Comparison of ENCODE assay signal across 31 cellular contexts in genomic region chr13:28339419-28339818, GRCh38.
A peak's percentile ranks its signal among the peaks of the same experiment; 100 is the strongest.
DNase-seq lines count a peak whose midpoint lies in the region; ATAC-seq, FAIRE-seq and TF ChIP-seq lines count a peak whose summit lies in the region.
"Had no signal": no experiment of that assay in that cellular context is flagged by ENCODE, and none has a peak within 500 bp of the region (broad histone marks: within the 10 kb centered on the region; RNA-seq: fewer than 3 reads in every experiment).

No MANE protein-coding gene starts in this region.

- peak overlapping the region; percentile 76 for H3K27ac ChIP-seq in astrocyte (ENCODE audit: low read depth, low read length)
- H3K27ac ChIP-seq in smooth muscle cell (ENCODE audit: low read depth), result peak overlapping the region; percentile 84
- H3K27ac ChIP-seq: ascending aorta, lower lobe of right lung, parathyroid adenoma, RWPE1, suprapubic skin, upper lobe of right lung had no signal

- H3K9ac ChIP-seq in astrocyte (ENCODE audit: low read length) (peak overlapping the region; percentile 40), smooth muscle cell (ENCODE audit: low read depth) (no peak overlapping the region)
- H3K9ac ChIP-seq: parathyroid adenoma had no signal

- H3K4me1 Mint-ChIP-seq in astrocyte (ENCODE audit: low read depth, unreplicated experiment), result peaks cover 41% of the 10 kb centered on the region
- H3K4me1 Mint-ChIP-seq: CD4-positive, CD25-positive, alpha-beta regulatory T cell; stimulated activated memory B cell treated with anti-CD40 and anti-IgM and Interleukin-4, amounts not matched to agents 10 μg/mL and 1 μg/mL and 100 μg/mL, for 72 hours had no signal

- H3K36me3 Mint-ChIP-seq in astrocyte (ENCODE audit: low read depth, unreplicated experiment), result no peaks in the 10 kb centered on the region
- H3K36me3 Mint-ChIP-seq: CD4-positive, CD25-positive, alpha-beta regulatory T cell; stimulated activated memory B cell treated with anti-CD40 and anti-IgM and Interleukin-4, amounts not matched to agents 10 μg/mL and 1 μg/mL and 100 μg/mL, for 72 hours had no signal

- H3K27ac Mint-ChIP-seq in astrocyte (ENCODE audit: unreplicated experiment), result no peak overlapping the region
- H3K27ac Mint-ChIP-seq: activated CD8-positive, alpha-beta T cell treated with anti-CD3 and anti-CD28 coated beads for 36 hours; activated naive CD8-positive, alpha-beta T cell; activated T-helper 2 cell treated with anti-CD3 and anti-CD28 coated beads, Interferon-gamma antibody, Interleukin-2, Interleukin-4, amounts not matched to agents 10 μg/mL and 5 μg/mL and 100 μg/mL, durations not matched to agents 14 hours and 24 hours and 36 hours; CD4-positive, CD25-positive, alpha-beta regulatory T cell; stimulated activated memory B cell treated with anti-CD40 and anti-IgM and Interleukin-4, amounts not matched to agents 10 μg/mL and 1 μg/mL and 100 μg/mL, for 72 hours; T-helper 2 cell treated with Interferon-gamma antibody and Interleukin-4, amounts not matched to agents 5 μg/mL and 100 μg/mL, for 36 hours had no signal

- no peak overlapping the region for H3K4me3 Mint-ChIP-seq in astrocyte (ENCODE audit: unreplicated experiment)
- H3K4me3 Mint-ChIP-seq: activated CD8-positive, alpha-beta T cell treated with anti-CD3 and anti-CD28 coated beads for 36 hours; activated naive CD8-positive, alpha-beta T cell; CD4-positive, CD25-positive, alpha-beta regulatory T cell; nephron progenitor cell; stimulated activated memory B cell treated with anti-CD40 and anti-IgM and Interleukin-4, amounts not matched to agents 10 μg/mL and 1 μg/mL and 100 μg/mL, for 72 hours; T-helper 2 cell treated with Interferon-gamma antibody and Interleukin-4, amounts not matched to agents 5 μg/mL and 100 μg/mL, for 36 hours had no signal

- no peaks in the 10 kb centered on the region for H3K27me3 ChIP-seq in astrocyte (ENCODE audit: insufficient read depth, low read length)
- no peaks in the 10 kb centered on the region for H3K27me3 ChIP-seq in smooth muscle cell (ENCODE audit: low read depth)
- H3K27me3 ChIP-seq: ascending aorta, suprapubic skin, upper lobe of right lung had no signal

- no peak for ATAC-seq in HG03469 (IDR thresholded peaks at IDR 0.05; ENCODE audit: unreplicated experiment)
- ATAC-seq: heart right ventricle; lower lobe of right lung; right cardiac atrium; stimulated activated memory B cell treated with anti-CD40 and anti-IgM and Interleukin-4, amounts not matched to agents 10 μg/mL and 1 μg/mL and 100 μg/mL, for 72 hours; upper lobe of right lung had no signal

- 88% methylated on average over 2 of the region's 2 CpGs for WGBS in smooth muscle cell (ENCODE audit: low lambda C conversion rate)

- H3K27me3 Mint-ChIP-seq in astrocyte (ENCODE audit: low read depth, unreplicated experiment), result no peaks in the 10 kb centered on the region
- H3K27me3 Mint-ChIP-seq: activated CD8-positive, alpha-beta T cell treated with anti-CD3 and anti-CD28 coated beads for 36 hours had no signal

- DNase-seq in HCEC 1CT (peak; percentile 65), astrocyte (ENCODE audit: low read depth) (peak; percentile 65), fibroblast of villous mesenchyme (ENCODE audit: low read depth) (peak; percentile 36), smooth muscle cell (lab: John Stamatoyannopoulos, UW; ENCODE audit: unreplicated experiment) (no peak), NCI-H2171 treated with DMSO at 0.1 percent for 48 hours (lab: John Stamatoyannopoulos, UW) (no peak), midbrain (lab: John Stamatoyannopoulos, UW) (no peak)
- DNase-seq: activated CD8-positive, alpha-beta T cell treated with anti-CD3 and anti-CD28 coated beads for 36 hours; CD4-positive, CD25-positive, alpha-beta regulatory T cell; central memory CD4-positive, alpha-beta T cell; heart right ventricle; KG1; kidney glomerular epithelial cell; lower lobe of right lung; NCI-H1436 treated with DMSO at 0.1 percent for 48 hours; NCI-H2107; nephron progenitor cell; right cardiac atrium; stimulated activated CD4-positive, alpha-beta T cell treated with anti-CD3 and anti-CD28 coated beads, Interleukin-4, amount 100 ng/mL, for 24 hours; upper lobe of right lung had no signal

- peak overlapping the region; percentile 28 for H3K4me2 ChIP-seq in astrocyte (ENCODE audit: low read length)
- peak overlapping the region; percentile 57 for H3K4me2 ChIP-seq in smooth muscle cell

- H4K20me1 ChIP-seq in astrocyte (ENCODE audit: insufficient read depth, low read length) (no peaks in the 10 kb centered on the region), smooth muscle cell (ENCODE audit: low read depth) (no peaks in the 10 kb centered on the region)

- H3K36me3 ChIP-seq in astrocyte (ENCODE audit: insufficient read depth, low read length), result no peaks in the 10 kb centered on the region
- H3K36me3 ChIP-seq in smooth muscle cell (ENCODE audit: low read depth), result no peaks in the 10 kb centered on the region
- H3K36me3 ChIP-seq: ascending aorta, HAP-1, lower lobe of right lung, suprapubic skin, upper lobe of right lung had no signal

- TF ChIP-seq CTCF in astrocyte (IDR thresholded peaks at IDR 0.05; ENCODE audit: insufficient read depth, low read depth, low read length) (no peak), fibroblast of villous mesenchyme (IDR thresholded peaks at IDR 0.05; ENCODE audit: insufficient read depth, low read depth, low read length) (no peak), smooth muscle cell (IDR thresholded peaks at IDR 0.05; ENCODE audit: borderline replicate concordance, insufficient read depth, poor library complexity, severe bottlenecking) (no peak)

- no peak for FAIRE-seq in astrocyte (lab: Jason Lieb, UNC)
- FAIRE-seq: endometrium, HTR-8/SVneo had no signal

- H2AFZ ChIP-seq in astrocyte (ENCODE audit: low read depth, low read length) (no peak overlapping the region), smooth muscle cell (ENCODE audit: low read depth) (no peak overlapping the region)
- H2AFZ ChIP-seq: parathyroid adenoma had no signal

- H3K4me3 ChIP-seq in astrocyte (ENCODE audit: insufficient read depth, low read depth, low read length), result no peak overlapping the region
- no peak overlapping the region for H3K4me3 ChIP-seq in fibroblast of villous mesenchyme (ENCODE audit: low read depth, low read length)
- H3K4me3 ChIP-seq in smooth muscle cell, result no peak overlapping the region
- H3K4me3 ChIP-seq: ascending aorta, HAP-1, heart right ventricle, lower lobe of right lung, suprapubic skin, upper lobe of right lung had no signal

- H3K9me3 Mint-ChIP-seq in astrocyte (ENCODE audit: unreplicated experiment), result no peaks in the 10 kb centered on the region
- H3K9me3 Mint-ChIP-seq: activated CD8-positive, alpha-beta T cell treated with anti-CD3 and anti-CD28 coated beads for 36 hours; activated T-helper 2 cell treated with anti-CD3 and anti-CD28 coated beads, Interferon-gamma antibody, Interleukin-2, Interleukin-4, amounts not matched to agents 10 μg/mL and 5 μg/mL and 100 μg/mL, durations not matched to agents 14 hours and 24 hours and 36 hours; nephron progenitor cell; stimulated activated memory B cell treated with anti-CD40 and anti-IgM and Interleukin-4, amounts not matched to agents 10 μg/mL and 1 μg/mL and 100 μg/mL, for 72 hours; T-helper 2 cell treated with Interferon-gamma antibody and Interleukin-4, amounts not matched to agents 5 μg/mL and 100 μg/mL, for 36 hours had no signal

- H3K79me2 ChIP-seq in astrocyte (ENCODE audit: insufficient read depth, low read length), result no peaks in the 10 kb centered on the region
- H3K79me2 ChIP-seq in smooth muscle cell (ENCODE audit: low read depth), result no peaks in the 10 kb centered on the region
- H3K79me2 ChIP-seq: parathyroid adenoma had no signal

- peaks cover 31% of the 10 kb centered on the region for H3F3A ChIP-seq in smooth muscle cell (ENCODE audit: low read depth)

- H3K4me1 ChIP-seq in astrocyte (ENCODE audit: insufficient read depth, low read length), result peaks cover 36% of the 10 kb centered on the region
- no peaks in the 10 kb centered on the region for H3K4me1 ChIP-seq in smooth muscle cell (ENCODE audit: low read depth)
- H3K4me1 ChIP-seq: ascending aorta, parathyroid adenoma had no signal

- H3K9me3 ChIP-seq in astrocyte (ENCODE audit: insufficient read depth, low read depth, low read length) (no peaks in the 10 kb centered on the region), smooth muscle cell (replicated peaks; ENCODE audit: low read depth) (no peaks in the 10 kb centered on the region)
- H3K9me3 ChIP-seq: ascending aorta, HAP-1, heart right ventricle, lower lobe of right lung, suprapubic skin, upper lobe of right lung had no signal

Comparison
In these comparisons a context has a peak if more than half of its experiments do, and no peak if none do; other contexts are left out.
1. DNase-seq: peak in HCEC 1CT (single experiment), astrocyte (single experiment) and fibroblast of villous mesenchyme (single experiment); none in smooth muscle cell (single experiment), NCI-H2171 treated with DMSO at 0.1 percent for 48 hours (single experiment) and midbrain (single experiment).